2 cellular contexts compared by ENCODE assay signal in genomic region chr15:69291651-69292050, GRCh38. TPM values are rescaled to one million over a fixed set of nuclear protein-coding genes. Genes with fewer than 3 reads are reported as not detected.
"Had no signal": no experiment of that assay in that cellular context is flagged by ENCODE, and none has a peak within 500 bp of the region (broad histone marks: within the 10 kb centered on the region; RNA-seq: fewer than 3 reads in every experiment).

No MANE protein-coding gene starts in this region.

RNA-seq across cellular contexts. Expression of gene PAQR5, which starts 7.1 kb away (rescaled TPM):
- polyA plus RNA-seq: naive thymus-derived CD4-positive, alpha-beta T cell; neural cell had no signal
